In genomic region chr11:102794382-102794781, GRCh38 we compare ENCODE assay signal across 1 cellular context.
TF ChIP-seq lines count a peak whose summit lies in the region.

No MANE protein-coding gene starts in this region.

TF ChIP-seq in H1, 55 proteins besides CTCF, POLR2A, EP300 and RAD21 (continued from another document):
- TF ChIP-seq CBX5 (IDR thresholded peaks at IDR 0.05; ENCODE audit: low read depth, low read length) (no peak), SP1 (IDR thresholded peaks at IDR 0.05; ENCODE audit: low read depth, low read length) (no peak), CEBPB (IDR thresholded peaks at IDR 0.05; ENCODE audit: low read depth, low read length) (peak; percentile 37; the same call in 1 of the 2 replicates), YY1 (IDR thresholded peaks at IDR 0.05; ENCODE audit: low read depth, low read length) (peak; percentile 65), ATF3 (IDR thresholded peaks at IDR 0.05; ENCODE audit: insufficient read depth, low read depth, low read length) (0 out of 2 replicates have a peak, but pooled peaks have one; percentile 5), E2F6 (IDR thresholded peaks at IDR 0.05) (peak; percentile 60)
